13 cellular contexts compared by ENCODE assay signal in the genomic region with DNA sequence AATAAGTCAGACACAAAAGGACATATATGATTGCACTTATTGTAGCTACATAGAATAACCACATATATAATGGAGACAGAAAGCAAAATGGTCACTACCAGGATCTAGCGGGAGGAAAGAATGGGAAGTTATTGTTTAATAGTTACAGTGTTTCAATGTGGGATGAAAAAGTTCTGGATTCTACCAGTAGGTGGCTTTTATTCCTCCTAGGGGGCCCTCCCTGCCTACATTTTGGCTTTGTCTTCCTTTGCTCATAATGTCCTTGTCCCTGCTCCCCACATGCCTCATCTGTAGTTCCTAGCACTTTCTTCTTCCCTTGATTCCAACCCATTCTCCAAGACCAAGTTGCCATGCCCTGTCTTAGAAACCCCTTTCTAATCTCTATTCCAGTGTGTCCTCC. TPM values are rescaled to one million over a fixed set of nuclear protein-coding genes. Genes with fewer than 3 reads are reported as not detected.
DNase-seq lines count a peak whose midpoint lies in the region; ATAC-seq, FAIRE-seq and TF ChIP-seq lines count a peak whose summit lies in the region.
"Had no signal": no experiment of that assay in that cellular context is flagged by ENCODE, and none has a peak within 500 bp of the region (broad histone marks: within the 10 kb centered on the region; RNA-seq: fewer than 3 reads in every experiment).

No MANE protein-coding gene starts in this region.

- H3K27ac Mint-ChIP-seq in WTC11 (no peak overlapping the region), mesothelial cell of epicardium (no peak overlapping the region)
- H3K27ac Mint-ChIP-seq: activated CD8-positive, alpha-beta T cell treated with anti-CD3 and anti-CD28 coated beads, Interleukin-2, amount 10 ng/mL, durations not matched to agents 7 days and 5 days; brain had no signal

- DNase-seq in ELR (ENCODE audit: low read depth) (peak; percentile 34), HuH-7 (ENCODE audit: low spot score) (peak; percentile 25), WTC11 (ENCODE audit: low spot score) (no peak), mesothelial cell of epicardium (ENCODE audit: low spot score in 2 of 2, unreplicated experiment in 2 of 2) (no peak), RCC 7860 (ENCODE audit: low spot score) (no peak), frontal cortex (ENCODE audit: low spot score in 2 of 2) (no peak)
- DNase-seq: activated CD8-positive, alpha-beta T cell treated with anti-CD3 and anti-CD28 coated beads, Interleukin-2, amount 10 ng/mL, durations not matched to agents 7 days and 5 days; activated gamma-delta T cell treated with Interleukin-2 at 50 U/mL for 16 hours; NCI-H2081 treated with DMSO at 0.1 percent for 48 hours; T1000; testis had no signal

- POLR2A ChIA-PET in WTC11 (lab: Charles Lee), result no interaction called here

- no peaks in the 10 kb centered on the region for H3K9me3 Mint-ChIP-seq in WTC11
- peaks cover 28% of the 10 kb centered on the region for H3K9me3 Mint-ChIP-seq in mesothelial cell of epicardium

- ATAC-seq in WTC11 (peak; percentile 70), GM21423 (IDR thresholded peaks at IDR 0.05; ENCODE audit: unreplicated experiment) (no peak)
- ATAC-seq: activated CD8-positive, alpha-beta T cell treated with anti-CD3 and anti-CD28 coated beads, Interleukin-2, amount 10 ng/mL, durations not matched to agents 7 days and 5 days had no signal

- H3K36me3 Mint-ChIP-seq in WTC11, result peaks cover 9% of the 10 kb centered on the region; the same call in 1 of the 2 replicates
- H3K36me3 Mint-ChIP-seq in mesothelial cell of epicardium, result peaks cover 57% of the 10 kb centered on the region

- TF ChIP-seq CTCF in WTC11 (IDR thresholded peaks at IDR 0.05), result peak; percentile 24
- peak; percentile 58 for TF ChIP-seq CTCF in mesothelial cell of epicardium (IDR thresholded peaks at IDR 0.05; ENCODE audit: unreplicated experiment)

- H3K27me3 Mint-ChIP-seq in WTC11 (ENCODE audit: low read depth), result no peaks in the 10 kb centered on the region
- no peaks in the 10 kb centered on the region for H3K27me3 Mint-ChIP-seq in mesothelial cell of epicardium (ENCODE audit: low read depth)
- H3K27me3 Mint-ChIP-seq: brain had no signal

- CTCF ChIA-PET in WTC11 (lab: Charles Lee), result no interaction called here

- no peak overlapping the region for H3K4me3 Mint-ChIP-seq in WTC11
- H3K4me3 Mint-ChIP-seq in mesothelial cell of epicardium, result no peak overlapping the region
- H3K4me3 Mint-ChIP-seq: activated CD8-positive, alpha-beta T cell treated with anti-CD3 and anti-CD28 coated beads, Interleukin-2, amount 10 ng/mL, durations not matched to agents 7 days and 5 days; brain had no signal

- no peaks in the 10 kb centered on the region for H3K4me1 Mint-ChIP-seq in WTC11
- H3K4me1 Mint-ChIP-seq in mesothelial cell of epicardium, result no peaks in the 10 kb centered on the region
- H3K4me1 Mint-ChIP-seq: brain had no signal

- no peak for FAIRE-seq in RCC 7860 (lab: Jason Lieb, UNC)
- FAIRE-seq in frontal cortex (lab: Jason Lieb, UNC), result no peak

TF ChIP-seq in WTC11, 78 proteins besides CTCF, POLR2A, EP300 and RAD21:
- no peak for TF ChIP-seq HMGA2 (CRISPR knock-in tag; IDR thresholded peaks at IDR 0.05)
- TF ChIP-seq NR1H2 (CRISPR knock-in tag; IDR thresholded peaks at IDR 0.05), result no peak
- TF ChIP-seq, protein P1, sequence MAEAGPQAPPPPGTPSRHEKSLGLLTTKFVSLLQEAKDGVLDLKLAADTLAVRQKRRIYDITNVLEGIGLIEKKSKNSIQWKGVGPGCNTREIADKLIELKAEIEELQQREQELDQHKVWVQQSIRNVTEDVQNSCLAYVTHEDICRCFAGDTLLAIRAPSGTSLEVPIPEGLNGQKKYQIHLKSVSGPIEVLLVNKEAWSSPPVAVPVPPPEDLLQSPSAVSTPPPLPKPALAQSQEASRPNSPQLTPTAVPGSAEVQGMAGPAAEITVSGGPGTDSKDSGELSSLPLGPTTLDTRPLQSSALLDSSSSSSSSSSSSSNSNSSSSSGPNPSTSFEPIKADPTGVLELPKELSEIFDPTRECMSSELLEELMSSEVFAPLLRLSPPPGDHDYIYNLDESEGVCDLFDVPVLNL (CRISPR knock-in tag; IDR thresholded peaks at IDR 0.05; ENCODE audit: borderline replicate concordance, low read depth), result no peak
- TF ChIP-seq ZNF219 (CRISPR knock-in tag; IDR thresholded peaks at IDR 0.05; ENCODE audit: borderline replicate concordance), result no peak
- no peak for TF ChIP-seq ZNF671 (CRISPR knock-in tag; IDR thresholded peaks at IDR 0.05)
- TF ChIP-seq, protein P2, sequence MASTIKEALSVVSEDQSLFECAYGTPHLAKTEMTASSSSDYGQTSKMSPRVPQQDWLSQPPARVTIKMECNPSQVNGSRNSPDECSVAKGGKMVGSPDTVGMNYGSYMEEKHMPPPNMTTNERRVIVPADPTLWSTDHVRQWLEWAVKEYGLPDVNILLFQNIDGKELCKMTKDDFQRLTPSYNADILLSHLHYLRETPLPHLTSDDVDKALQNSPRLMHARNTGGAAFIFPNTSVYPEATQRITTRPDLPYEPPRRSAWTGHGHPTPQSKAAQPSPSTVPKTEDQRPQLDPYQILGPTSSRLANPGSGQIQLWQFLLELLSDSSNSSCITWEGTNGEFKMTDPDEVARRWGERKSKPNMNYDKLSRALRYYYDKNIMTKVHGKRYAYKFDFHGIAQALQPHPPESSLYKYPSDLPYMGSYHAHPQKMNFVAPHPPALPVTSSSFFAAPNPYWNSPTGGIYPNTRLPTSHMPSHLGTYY (CRISPR knock-in tag; IDR thresholded peaks at IDR 0.05), result no peak
- no peak for TF ChIP-seq GABPB1 (CRISPR knock-in tag; IDR thresholded peaks at IDR 0.05)
- TF ChIP-seq, protein P3, sequence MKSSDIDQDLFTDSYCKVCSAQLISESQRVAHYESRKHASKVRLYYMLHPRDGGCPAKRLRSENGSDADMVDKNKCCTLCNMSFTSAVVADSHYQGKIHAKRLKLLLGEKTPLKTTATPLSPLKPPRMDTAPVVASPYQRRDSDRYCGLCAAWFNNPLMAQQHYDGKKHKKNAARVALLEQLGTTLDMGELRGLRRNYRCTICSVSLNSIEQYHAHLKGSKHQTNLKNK (CRISPR knock-in tag; IDR thresholded peaks at IDR 0.05), result no peak
- TF ChIP-seq FOXK1 (CRISPR knock-in tag; IDR thresholded peaks at IDR 0.05), result no peak
- TF ChIP-seq SMAD4 (CRISPR knock-in tag; IDR thresholded peaks at IDR 0.05), result no peak

RNA-seq across cellular contexts. Expression of a gene that starts 16.3 kb away (rescaled TPM):
- total RNA-seq in WTC11 (2021) (13.9 to 16.2 TPM (median 14.7 TPM) in 3 replicates), mesothelial cell of epicardium (23.7 to 25.4 TPM (median 24.3 TPM) in 3 replicates), frontal cortex (26.9 TPM)

Comparison
In these comparisons a context has a peak if more than half of its experiments do, and no peak if none do; other contexts are left out.
1. DNase-seq: peak in ELR (single experiment) and HuH-7 (single experiment); none in WTC11 (single experiment), mesothelial cell of epicardium (0 of 2), RCC 7860 (single experiment) and frontal cortex (0 of 2).